Comparison of ENCODE assay signal across 9 cellular contexts in the genomic region with DNA sequence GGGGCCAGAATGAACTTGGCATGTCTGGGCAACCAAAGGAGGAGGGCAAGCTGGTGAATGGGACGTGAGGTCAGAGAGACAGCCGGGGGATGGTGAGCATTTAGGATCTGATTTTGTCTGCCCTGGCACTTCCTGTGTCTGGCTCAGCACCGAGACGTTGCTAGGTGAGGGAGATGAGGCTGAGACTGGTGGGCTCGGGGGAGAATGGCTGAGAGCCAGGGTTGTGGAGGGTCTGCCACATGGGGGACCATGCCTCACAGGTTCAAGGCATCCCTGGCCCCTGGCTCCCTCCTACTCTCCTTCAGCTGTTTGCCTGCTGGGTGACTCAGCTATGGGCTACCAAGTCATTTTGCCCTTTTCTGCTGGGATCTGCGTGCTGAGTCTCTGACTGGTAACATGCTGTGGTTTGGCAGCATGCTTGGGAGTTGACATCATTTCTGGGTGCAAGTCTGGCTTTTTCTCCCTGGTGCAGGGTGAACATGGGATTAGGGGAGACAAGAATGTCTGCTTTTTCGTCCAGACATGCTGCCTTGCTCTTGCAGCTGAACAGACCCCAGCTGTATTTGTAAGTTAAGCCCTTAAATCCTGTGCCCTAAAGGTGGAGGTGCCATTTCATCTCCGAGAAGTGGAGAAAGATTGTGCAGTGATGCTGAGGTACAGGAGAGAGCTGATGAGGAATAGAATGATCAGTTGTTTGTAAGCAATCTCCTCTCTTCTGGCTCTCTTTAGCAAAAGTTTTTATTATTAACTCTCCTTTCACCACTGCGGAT. TPM values are rescaled to one million over a fixed set of nuclear protein-coding genes. Genes with fewer than 3 reads are reported as not detected.
DNase-seq lines count a peak whose midpoint lies in the region; ATAC-seq and TF ChIP-seq lines count a peak whose summit lies in the region.
"Had no signal": no experiment of that assay in that cellular context is flagged by ENCODE, and none has a peak within 500 bp of the region (broad histone marks: within the 10 kb centered on the region; RNA-seq: fewer than 3 reads in every experiment).

No MANE protein-coding gene starts in this region.

- BruUV-seq in Panc1 (replicated peaks; lab: Mats Ljungman, UMichigan), result no TSS peak

- H3K27me3 ChIP-seq in Panc1 (ENCODE audit: control insufficient read depth, insufficient read depth, low read length), result no peaks in the 10 kb centered on the region

- in situ Hi-C loops in Panc1 (cut with HindIII; ENCODE audit: low pct_unique_long_range_greater_than_20kb, low sequenced_read_pairs), result no loop called here

- TF ChIP-seq CTCF in Panc1 (IDR thresholded peaks at IDR 0.05), result no peak

- H3K36me3 ChIP-seq in Panc1 (ENCODE audit: control insufficient read depth, insufficient read depth, low read length), result no peaks in the 10 kb centered on the region

- no peaks in the 10 kb centered on the region for H3K9me3 ChIP-seq in Panc1 (ENCODE audit: control insufficient read depth, insufficient read depth, low read depth, low read length)

- DNase-seq in DMS 273 (lab: John Stamatoyannopoulos, UW; ENCODE audit: unreplicated experiment), result peak; percentile 74
- DNase-seq in DMS 273 treated with DMSO at 0.1 percent for 48 hours (lab: John Stamatoyannopoulos, UW), result no peak
- DNase-seq in Panc1 (ENCODE audit: low read depth, low spot score), result peak; percentile 93
- peak; percentile 99 for DNase-seq in amniotic epithelial cell (ENCODE audit: low read depth)
- peak; percentile 99 for DNase-seq in kidney glomerular epithelial cell (lab: John Stamatoyannopoulos, UW)
- peak; percentile 25 for DNase-seq in stimulated activated CD8-positive, alpha-beta memory T cell treated with anti-CD3 and anti-CD28 coated beads, Interleukin-7, amount 100 ng/mL, for 24 hours (ENCODE audit: low read depth)
- no peak for DNase-seq in NCI-H2171 (lab: John Stamatoyannopoulos, UW)
- DNase-seq in NCI-H345 treated with DMSO at 0.1 percent for 48 hours (lab: John Stamatoyannopoulos, UW; ENCODE audit: unreplicated experiment), result no peak

- peak overlapping the region in 1 of 2 experiments; percentile 29; a peak in 3 of 4 replicates for H3K4me3 ChIP-seq in Panc1 (ENCODE audit: low read depth in 2 of 2, low read length in 2 of 2)

- intact Hi-C loops in Panc1 (cut with micrococcal nuclease; ENCODE audit: unreplicated experiment), result no loop called here

- ATAC-seq in Panc1, result peak; percentile 95

- CTCF ChIA-PET in Panc1 (lab: Charles Lee), result no interaction called here

- H3K4me1 ChIP-seq in Panc1 (ENCODE audit: control insufficient read depth, insufficient read depth, low read length), result peaks cover 47% of the 10 kb centered on the region

- POLR2A ChIA-PET in Panc1 (lab: Charles Lee), result no interaction called here

- H3K27ac ChIP-seq in Panc1 (ENCODE audit: low read length), result peak overlapping the region; percentile 82
- H3K27ac ChIP-seq: 22Rv1 had no signal

RNA-seq across cellular contexts. Expression of a gene that starts 17.6 kb away (rescaled TPM):
- total RNA-seq in Panc1 (2021; ENCODE audit: unreplicated experiment), result 152 TPM
- 129 TPM for polyA plus RNA-seq in Panc1 (2012; ENCODE audit: insufficient read length)

Comparison
In these comparisons a context has a peak if more than half of its experiments do, and no peak if none do; other contexts are left out.
1. DNase-seq: peak in DMS 273 (single experiment), Panc1 (single experiment), amniotic epithelial cell (single experiment), kidney glomerular epithelial cell (single experiment) and stimulated activated CD8-positive, alpha-beta memory T cell treated with anti-CD3 and anti-CD28 coated beads, Interleukin-7, amount 100 ng/mL, for 24 hours (single experiment); none in DMS 273 treated with DMSO at 0.1 percent for 48 hours (single experiment), NCI-H2171 (single experiment) and NCI-H345 treated with DMSO at 0.1 percent for 48 hours (single experiment).